In genomic region chr11:133041928-133042890, GRCh38 we compare ENCODE assay signal across 16 cellular contexts.
DNase-seq lines count a peak whose midpoint lies in the region; ATAC-seq and TF ChIP-seq lines count a peak whose summit lies in the region.
"Had no signal": no experiment of that assay in that cellular context is flagged by ENCODE, and none has a peak within 500 bp of the region (broad histone marks: within the 10 kb centered on the region; RNA-seq: fewer than 3 reads in every experiment).

No MANE protein-coding gene starts in this region.

- H3K9me3 Mint-ChIP-seq in nephron, result no peaks in the 10 kb centered on the region
- H3K9me3 Mint-ChIP-seq: H9 had no signal

- peaks cover 50% of the 10 kb centered on the region for H3K4me1 Mint-ChIP-seq in nephron

- H3K36me3 Mint-ChIP-seq in nephron (ENCODE audit: low read depth), result no peaks in the 10 kb centered on the region
- H3K36me3 Mint-ChIP-seq: IgD-negative memory B cell had no signal

- peak overlapping the region; percentile 74 to 93 (median 90) for H3K27ac Mint-ChIP-seq in nephron
- H3K27ac Mint-ChIP-seq: H9 had no signal

- DNase-seq in NCI-H345 (lab: John Stamatoyannopoulos, UW) (peak; percentile 60), NCI-H345 treated with DMSO at 0.1 percent for 48 hours (lab: John Stamatoyannopoulos, UW; ENCODE audit: unreplicated experiment) (no peak), glomerular visceral epithelial cell (ENCODE audit: extremely low spot score) (peak; percentile 2), NCI-H1694 (lab: John Stamatoyannopoulos, UW) (no peak)
- DNase-seq in activated CD4-positive, alpha-beta T cell treated with anti-CD3 and anti-CD28 coated beads, Interleukin-2, amount 50 U/mL, for 1 hour, result no peak
- DNase-seq: 8988T, H9, Kasumi-1, MM.1S, NCI-H1930, NCI-H82, PC-3 had no signal

- H3K27me3 Mint-ChIP-seq in nephron (ENCODE audit: low read depth), result peaks cover 48% of the 10 kb centered on the region
- H3K27me3 Mint-ChIP-seq: IgD-negative memory B cell had no signal

- no peak for ATAC-seq in GM19023 (IDR thresholded peaks at IDR 0.05; ENCODE audit: unreplicated experiment)
- no peak for ATAC-seq in HG02973 (IDR thresholded peaks at IDR 0.05; ENCODE audit: unreplicated experiment)
- ATAC-seq: PC-3 had no signal

- peak overlapping the region in 2 of 3 experiments; percentile 12 to 22 for H3K4me3 Mint-ChIP-seq in nephron
- H3K4me3 Mint-ChIP-seq: H9, IgD-negative memory B cell had no signal

- no peak for TF ChIP-seq CTCF in nephron (IDR thresholded peaks at IDR 0.05; ENCODE audit: unreplicated experiment in 3 of 3)

Comparison
In these comparisons a context has a peak if more than half of its experiments do, and no peak if none do; other contexts are left out.
1. DNase-seq: peak in NCI-H345 (single experiment) and glomerular visceral epithelial cell (single experiment); none in NCI-H345 treated with DMSO at 0.1 percent for 48 hours (single experiment), activated CD4-positive, alpha-beta T cell treated with anti-CD3 and anti-CD28 coated beads, Interleukin-2, amount 50 U/mL, for 1 hour (single experiment) and NCI-H1694 (single experiment).